ENCODE assay signal across 9 cellular contexts in genomic region chr10:99331207-99331803, GRCh38. TPM values are rescaled to one million over a fixed set of nuclear protein-coding genes. Genes with fewer than 3 reads are reported as not detected.
DNase-seq lines count a peak whose midpoint lies in the region; ATAC-seq and TF ChIP-seq lines count a peak whose summit lies in the region.
"Had no signal": no experiment of that assay in that cellular context is flagged by ENCODE, and none has a peak within 500 bp of the region (broad histone marks: within the 10 kb centered on the region; RNA-seq: fewer than 3 reads in every experiment).

No MANE protein-coding gene starts in this region.

- ATAC-seq in PC-3 = no peak; the same call in 1 of the 2 replicates
- ATAC-seq in GM18861 (IDR thresholded peaks at IDR 0.05; ENCODE audit: unreplicated experiment) = no peak
- no peak for ATAC-seq in HG02840 (IDR thresholded peaks at IDR 0.05; ENCODE audit: low FRiP score, unreplicated experiment)

- H3K4me1 ChIP-seq in PC-3 (ENCODE audit: insufficient read depth, low read length) (peaks cover 17% of the 10 kb centered on the region), neural progenitor cell (no peaks in the 10 kb centered on the region)

- no peaks in the 10 kb centered on the region for H3K4me1 Mint-ChIP-seq in T-helper 2 cell treated with Interferon-gamma antibody and Interleukin-4, amounts not matched to agents 5 μg/mL and 100 μg/mL, for 36 hours (ENCODE audit: low read depth)
- H3K4me1 Mint-ChIP-seq in neural progenitor cell = peaks cover 4% of the 10 kb centered on the region

- H3K4me2 ChIP-seq in PC-3 (ENCODE audit: low read length) (peak overlapping the region; percentile 98), neural progenitor cell (no peak overlapping the region)

- H4K20me1 ChIP-seq in PC-3 (ENCODE audit: low read length) (0 out of 2 replicates have a peak, but pooled peaks cover 13% of the 10 kb centered on the region), neural progenitor cell (ENCODE audit: low read depth) (peaks cover 9% of the 10 kb centered on the region)

- no TSS peak for BruUV-seq in PC-3 (replicated peaks; lab: Mats Ljungman, UMichigan)

- H3K27ac ChIP-seq in PC-3 (ENCODE audit: low read length) (no peak overlapping the region), dorsolateral prefrontal cortex (peak overlapping the region in 3 of 59 donors; percentile 3 to 83 (median 11)), neural progenitor cell (no peak overlapping the region)

- H3K36me3 Mint-ChIP-seq in T-helper 2 cell treated with Interferon-gamma antibody and Interleukin-4, amounts not matched to agents 5 μg/mL and 100 μg/mL, for 36 hours (ENCODE audit: low read depth) = no peaks in the 10 kb centered on the region
- peaks cover 4% of the 10 kb centered on the region for H3K36me3 Mint-ChIP-seq in neural progenitor cell

- H3K4me3 ChIP-seq in PC-3 (ENCODE audit: low read length) (peak overlapping the region; percentile 74; the same call in 1 of the 2 replicates), dorsolateral prefrontal cortex (peak overlapping the region in 56 of 59 donors; percentile 7 to 77 (median 66)), neural progenitor cell (no peak overlapping the region)

- no peaks in the 10 kb centered on the region for H3K9me3 ChIP-seq in PC-3 (ENCODE audit: low read length)
- H3K9me3 ChIP-seq in neural progenitor cell (ENCODE audit: low read depth) = no peaks in the 10 kb centered on the region

- H3K79me2 ChIP-seq in PC-3 (ENCODE audit: low read length) (peaks cover 23% of the 10 kb centered on the region), neural progenitor cell (ENCODE audit: low read depth) (no peaks in the 10 kb centered on the region)

- peak overlapping the region; percentile 41 for H3K4me3 Mint-ChIP-seq in T-helper 2 cell treated with Interferon-gamma antibody and Interleukin-4, amounts not matched to agents 5 μg/mL and 100 μg/mL, for 36 hours
- H3K4me3 Mint-ChIP-seq in neural progenitor cell = peak overlapping the region; percentile 65

- no peaks in the 10 kb centered on the region for H3K27me3 ChIP-seq in PC-3 (ENCODE audit: low read length)
- peaks cover 0 to 44% (median 10%) of the 10 kb centered on the region in 45 donors for H3K27me3 ChIP-seq in dorsolateral prefrontal cortex
- peaks cover 83% of the 10 kb centered on the region for H3K27me3 ChIP-seq in neural progenitor cell

- CTCF ChIA-PET in PC-3 (lab: Charles Lee) = no interaction called here

- no peak for TF ChIP-seq CTCF in PC-3 (conservative IDR thresholded peaks at IDR 0.05; ENCODE audit: low read depth, low read length)
- TF ChIP-seq CTCF in dorsolateral prefrontal cortex (IDR thresholded peaks at IDR 0.05 in 54 of 56, conservative IDR thresholded peaks at IDR 0.05 in 2 of 56; ENCODE audit: low read depth in 1 of 56, partially characterized antibody in 56 of 56) = no peak
- no peak for TF ChIP-seq CTCF in neural progenitor cell (IDR thresholded peaks at IDR 0.05)

- no peaks in the 10 kb centered on the region for H3F3A ChIP-seq in PC-3 (ENCODE audit: low read length, unreplicated experiment)
- peaks cover 12% of the 10 kb centered on the region for H3F3A ChIP-seq in neural progenitor cell (ENCODE audit: low read depth)

- H3K27ac Mint-ChIP-seq in T-helper 2 cell treated with Interferon-gamma antibody and Interleukin-4, amounts not matched to agents 5 μg/mL and 100 μg/mL, for 36 hours = no peak overlapping the region
- no peak overlapping the region for H3K27ac Mint-ChIP-seq in neural progenitor cell

- H3K9ac ChIP-seq in PC-3 (ENCODE audit: low read length) (no peak overlapping the region), neural progenitor cell (no peak overlapping the region)

- H2AFZ ChIP-seq in PC-3 (ENCODE audit: low read length) = no peak overlapping the region
- no peak overlapping the region for H2AFZ ChIP-seq in neural progenitor cell (replicated peaks)

- intact Hi-C loops in PC-3 (cut with micrococcal nuclease) = loop anchor here (1.0 kb wide), 1 partner anchor 61 kb away; no protein-coding TSS in a partner anchor
- intact Hi-C loops in dorsolateral prefrontal cortex (cut with DNase I) = no loop called here

- no peaks in the 10 kb centered on the region for H3K9me3 Mint-ChIP-seq in T-helper 2 cell treated with Interferon-gamma antibody and Interleukin-4, amounts not matched to agents 5 μg/mL and 100 μg/mL, for 36 hours
- H3K9me3 Mint-ChIP-seq in neural progenitor cell = peaks cover 8% of the 10 kb centered on the region

- no peak for DNase-seq in T-helper 2 cell treated with Interferon-gamma antibody and Interleukin-4, amounts not matched to agents 5 μg/mL and 100 μg/mL, for 36 hours (ENCODE audit: low spot score)
- DNase-seq in T-helper 2 cell (no peak), PC-3 (peak; percentile 54), dorsolateral prefrontal cortex (no peak), neural progenitor cell (ENCODE audit: low spot score) (peak; percentile 31), HuH-7.5 (ENCODE audit: low spot score) (no peak)
- DNase-seq: NCI-H1417 treated with DMSO at 0.1 percent for 48 hours had no signal

- no peaks in the 10 kb centered on the region for H3K9me2 ChIP-seq in PC-3 (replicated peaks; ENCODE audit: low read length)

- peaks cover 39% of the 10 kb centered on the region for H3K27me3 Mint-ChIP-seq in T-helper 2 cell treated with Interferon-gamma antibody and Interleukin-4, amounts not matched to agents 5 μg/mL and 100 μg/mL, for 36 hours (ENCODE audit: low read depth)
- H3K27me3 Mint-ChIP-seq in neural progenitor cell (ENCODE audit: insufficient read depth, low read depth) = peaks cover 30% of the 10 kb centered on the region

- no peaks in the 10 kb centered on the region for H3K36me3 ChIP-seq in PC-3 (ENCODE audit: low read depth, low read length)
- H3K36me3 ChIP-seq in neural progenitor cell = no peaks in the 10 kb centered on the region

- POLR2A ChIA-PET in PC-3 (lab: Charles Lee; ENCODE audit: unreplicated experiment) = no interaction called here

RNA-seq across cellular contexts. Expression of gene CNNM1, which starts 2.1 kb away (rescaled TPM):
- total RNA-seq in PC-3 (2014; rRNA removed) (3.3 and 4.3 TPM in 2 replicates), dorsolateral prefrontal cortex (10 to 100 TPM; 11.7 to 66.4 (median 38.9) TPM), neural progenitor cell (ENCODE audit: low replicate concordance) (0.56 and 1.1 TPM in 2 replicates)

Comparison
In these comparisons a context has a peak if more than half of its experiments do, and no peak if none do; other contexts are left out.
1. DNase-seq: peak in PC-3 (single experiment) and neural progenitor cell (single experiment); none in T-helper 2 cell treated with Interferon-gamma antibody and Interleukin-4, amounts not matched to agents 5 μg/mL and 100 μg/mL, for 36 hours (single experiment), T-helper 2 cell (0 of 5), dorsolateral prefrontal cortex (0 of 10) and HuH-7.5 (single experiment).